3 cellular contexts compared by ENCODE assay signal in genomic region chr2:89849731-89850130, GRCh38.
TF ChIP-seq lines count a peak whose summit lies in the region.

No MANE protein-coding gene starts in this region.

TF ChIP-seq in A549, 52 proteins besides CTCF, POLR2A, EP300 and RAD21:
- TF ChIP-seq RNF2 (IDR thresholded peaks at IDR 0.05; ENCODE audit: borderline replicate concordance, low read depth) (no peak), MAFK (IDR thresholded peaks at IDR 0.05; ENCODE audit: partially characterized antibody) (peak; percentile 99)
TF ChIP-seq in A549: peak in this region for 1.

TF ChIP-seq in IMR-90, 13 proteins besides CTCF, POLR2A, EP300 and RAD21:
- no peak for TF ChIP-seq MAZ (IDR thresholded peaks at IDR 0.05; ENCODE audit: borderline replicate concordance, low read depth, low read length)
- TF ChIP-seq MAFK (IDR thresholded peaks at IDR 0.05; ENCODE audit: low read depth, low read length), result peak; percentile 100
- TF ChIP-seq RFX5 (IDR thresholded peaks at IDR 0.05; ENCODE audit: low read depth, low read length), result no peak

TF ChIP-seq in H1, 55 proteins besides CTCF, POLR2A, EP300 and RAD21:
- TF ChIP-seq CHD2 (IDR thresholded peaks at IDR 0.05; ENCODE audit: low read length) (no peak), TCF12 (IDR thresholded peaks at IDR 0.05; ENCODE audit: low read depth, low read length) (no peak), SP2 (IDR thresholded peaks at IDR 0.05; ENCODE audit: low read length) (no peak), CTBP2 (IDR thresholded peaks at IDR 0.05; ENCODE audit: borderline replicate concordance, insufficient read depth, insufficient read length, low read length) (no peak), ASH2L (IDR thresholded peaks at IDR 0.05; ENCODE audit: low read length) (no peak), MAFK (IDR thresholded peaks at IDR 0.05; ENCODE audit: low read depth, low read length) (peak; percentile 98), SAP30 (IDR thresholded peaks at IDR 0.05; ENCODE audit: insufficient read depth, insufficient replicate concordance, low read length) (no peak)
